In genomic region chr3:151864423-151865101, GRCh38 we compare ENCODE assay signal across 2 cellular contexts.
TF ChIP-seq lines count a peak whose summit lies in the region.

No MANE protein-coding gene starts in this region.

TF ChIP-seq in liver, 16 proteins besides CTCF, POLR2A, EP300 and RAD21:
- TF ChIP-seq RXRA (IDR thresholded peaks at IDR 0.05) = no peak
- TF ChIP-seq JUND (IDR thresholded peaks at IDR 0.05) = peak; percentile 67 to 73
- no peak for TF ChIP-seq TAF1 (conservative IDR thresholded peaks at IDR 0.05)
TF ChIP-seq in liver: peak in this region for 1.

TF ChIP-seq in HepG2, 621 proteins besides CTCF, POLR2A, EP300 and RAD21:
- no peak for TF ChIP-seq MEF2D (CRISPR knock-in tag; IDR thresholded peaks at IDR 0.05)
- no peak for TF ChIP-seq ZHX1 (CRISPR knock-in tag; IDR thresholded peaks at IDR 0.05; ENCODE audit: low read depth)
- no peak for TF ChIP-seq ZFP36L1 (CRISPR knock-in tag; IDR thresholded peaks at IDR 0.05)
- TF ChIP-seq HDAC6 (IDR thresholded peaks at IDR 0.05; ENCODE audit: low read depth, low read length) = no peak
- TF ChIP-seq RBAK (CRISPR knock-in tag; IDR thresholded peaks at IDR 0.05) = no peak
- TF ChIP-seq KDM6A (CRISPR knock-in tag; IDR thresholded peaks at IDR 0.05; ENCODE audit: low read depth) = no peak
